Comparison of ENCODE assay signal across 1 cellular context in the genomic region with DNA sequence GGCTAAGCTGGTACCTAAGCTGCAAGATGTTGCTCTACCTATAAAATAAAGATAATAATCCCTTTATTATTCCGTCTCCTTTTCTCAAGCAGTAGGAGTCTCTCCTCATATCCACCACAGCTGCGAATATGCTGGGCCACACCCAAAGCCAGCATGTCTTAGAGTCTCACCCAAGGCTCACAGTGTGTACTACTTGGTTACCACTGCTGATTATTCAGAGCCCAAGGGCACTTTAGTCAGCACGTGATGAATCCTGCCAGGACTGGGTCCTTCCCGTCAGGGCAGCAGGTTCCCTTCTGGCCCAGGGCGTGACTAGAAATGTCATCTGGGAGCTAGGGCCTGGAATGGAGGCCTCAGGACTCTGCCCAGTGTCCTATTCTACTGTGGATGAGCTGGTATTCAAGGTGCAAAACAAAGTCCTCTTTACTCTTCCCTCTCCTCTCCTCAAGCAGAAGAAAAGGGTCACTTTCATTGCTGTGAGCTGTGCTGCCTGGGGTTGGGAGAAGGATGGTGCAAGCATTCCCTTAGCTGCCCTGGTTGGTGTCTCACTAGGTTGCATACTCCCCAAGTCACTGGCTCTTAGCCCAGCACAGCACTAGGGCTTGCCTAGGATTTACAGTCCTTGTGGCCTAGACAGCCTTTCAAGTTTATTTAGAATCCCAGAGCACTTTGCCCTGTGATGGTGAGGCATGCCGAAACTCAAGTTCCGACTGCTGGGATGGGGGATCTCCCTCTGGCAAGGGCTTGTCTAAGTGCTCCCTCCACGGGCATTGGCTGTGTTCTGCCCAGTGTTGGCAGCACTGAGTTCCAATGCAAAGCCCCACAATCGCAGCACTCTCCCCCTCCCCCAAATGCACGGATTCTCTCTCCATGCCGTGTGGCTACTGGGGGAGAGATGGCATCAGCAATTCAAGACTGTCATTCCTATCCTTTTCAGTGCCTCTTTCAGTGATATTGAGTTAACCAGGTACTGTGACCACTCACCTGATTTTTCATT.
TF ChIP-seq lines count a peak whose summit lies in the region.

No MANE protein-coding gene starts in this region.

TF ChIP-seq in H1, 55 proteins besides CTCF, POLR2A, EP300 and RAD21:
- TF ChIP-seq, protein P1, sequence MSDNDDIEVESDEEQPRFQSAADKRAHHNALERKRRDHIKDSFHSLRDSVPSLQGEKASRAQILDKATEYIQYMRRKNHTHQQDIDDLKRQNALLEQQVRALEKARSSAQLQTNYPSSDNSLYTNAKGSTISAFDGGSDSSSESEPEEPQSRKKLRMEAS (IDR thresholded peaks at IDR 0.05): no peak
- TF ChIP-seq KDM5A (IDR thresholded peaks at IDR 0.05; ENCODE audit: low read length) (no peak), SUZ12 (IDR thresholded peaks at IDR 0.05; ENCODE audit: low read length) (no peak), YY1 (IDR thresholded peaks at IDR 0.05; ENCODE audit: low read depth, low read length) (no peak), CBX8 (IDR thresholded peaks at IDR 0.05; ENCODE audit: borderline replicate concordance, low read depth, low read length) (no peak), KDM4A (IDR thresholded peaks at IDR 0.05; ENCODE audit: low read depth, low read length, severe bottlenecking) (no peak), JUN (IDR thresholded peaks at IDR 0.05; ENCODE audit: low read depth, low read length) (no peak)
- TF ChIP-seq, protein P2, sequence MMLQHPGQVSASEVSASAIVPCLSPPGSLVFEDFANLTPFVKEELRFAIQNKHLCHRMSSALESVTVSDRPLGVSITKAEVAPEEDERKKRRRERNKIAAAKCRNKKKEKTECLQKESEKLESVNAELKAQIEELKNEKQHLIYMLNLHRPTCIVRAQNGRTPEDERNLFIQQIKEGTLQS (IDR thresholded peaks at IDR 0.05; ENCODE audit: insufficient read depth, low read depth, low read length): no peak
